Comparison of ENCODE assay signal across 1 cellular context in the genomic region with DNA sequence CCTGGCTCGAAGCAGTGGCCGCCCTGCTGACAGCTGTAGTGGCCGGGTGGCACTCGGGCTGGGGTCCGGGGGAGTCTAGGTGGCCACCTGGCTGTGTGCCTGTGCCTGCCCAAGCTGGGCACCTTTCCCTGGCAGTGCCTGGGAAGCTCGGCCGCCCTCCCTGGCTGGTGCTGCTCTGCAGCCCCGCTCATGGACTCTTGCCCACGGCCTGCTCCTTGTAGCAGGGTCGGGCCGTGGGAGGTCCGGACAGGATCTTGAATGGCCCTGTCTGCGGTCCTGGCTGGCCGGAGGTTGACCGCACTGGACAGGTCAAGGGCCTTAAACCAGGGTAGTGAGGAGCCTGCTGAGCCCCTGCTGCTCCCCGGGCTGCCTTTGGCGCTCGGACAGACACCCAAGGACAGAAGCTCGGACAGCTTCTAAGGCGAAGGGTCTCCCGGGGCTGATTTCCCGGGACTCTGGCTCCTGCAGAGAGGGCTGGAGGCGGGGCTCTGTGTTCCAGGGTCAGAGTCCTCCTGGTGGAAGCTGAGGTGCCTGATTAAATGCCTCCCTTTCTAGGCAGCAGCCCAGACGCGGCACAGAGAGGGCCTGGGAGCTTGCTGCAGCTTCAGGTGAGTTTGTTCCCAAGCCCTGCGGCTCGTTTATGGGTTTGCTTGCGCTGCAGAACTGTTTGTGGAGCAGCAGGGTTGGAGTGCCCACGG.
TF ChIP-seq lines count a peak whose summit lies in the region.

No MANE protein-coding gene starts in this region.

TF ChIP-seq in HepG2, 621 proteins besides CTCF, POLR2A, EP300 and RAD21 (continued from another document and continues in another):
- TF ChIP-seq, protein P1, sequence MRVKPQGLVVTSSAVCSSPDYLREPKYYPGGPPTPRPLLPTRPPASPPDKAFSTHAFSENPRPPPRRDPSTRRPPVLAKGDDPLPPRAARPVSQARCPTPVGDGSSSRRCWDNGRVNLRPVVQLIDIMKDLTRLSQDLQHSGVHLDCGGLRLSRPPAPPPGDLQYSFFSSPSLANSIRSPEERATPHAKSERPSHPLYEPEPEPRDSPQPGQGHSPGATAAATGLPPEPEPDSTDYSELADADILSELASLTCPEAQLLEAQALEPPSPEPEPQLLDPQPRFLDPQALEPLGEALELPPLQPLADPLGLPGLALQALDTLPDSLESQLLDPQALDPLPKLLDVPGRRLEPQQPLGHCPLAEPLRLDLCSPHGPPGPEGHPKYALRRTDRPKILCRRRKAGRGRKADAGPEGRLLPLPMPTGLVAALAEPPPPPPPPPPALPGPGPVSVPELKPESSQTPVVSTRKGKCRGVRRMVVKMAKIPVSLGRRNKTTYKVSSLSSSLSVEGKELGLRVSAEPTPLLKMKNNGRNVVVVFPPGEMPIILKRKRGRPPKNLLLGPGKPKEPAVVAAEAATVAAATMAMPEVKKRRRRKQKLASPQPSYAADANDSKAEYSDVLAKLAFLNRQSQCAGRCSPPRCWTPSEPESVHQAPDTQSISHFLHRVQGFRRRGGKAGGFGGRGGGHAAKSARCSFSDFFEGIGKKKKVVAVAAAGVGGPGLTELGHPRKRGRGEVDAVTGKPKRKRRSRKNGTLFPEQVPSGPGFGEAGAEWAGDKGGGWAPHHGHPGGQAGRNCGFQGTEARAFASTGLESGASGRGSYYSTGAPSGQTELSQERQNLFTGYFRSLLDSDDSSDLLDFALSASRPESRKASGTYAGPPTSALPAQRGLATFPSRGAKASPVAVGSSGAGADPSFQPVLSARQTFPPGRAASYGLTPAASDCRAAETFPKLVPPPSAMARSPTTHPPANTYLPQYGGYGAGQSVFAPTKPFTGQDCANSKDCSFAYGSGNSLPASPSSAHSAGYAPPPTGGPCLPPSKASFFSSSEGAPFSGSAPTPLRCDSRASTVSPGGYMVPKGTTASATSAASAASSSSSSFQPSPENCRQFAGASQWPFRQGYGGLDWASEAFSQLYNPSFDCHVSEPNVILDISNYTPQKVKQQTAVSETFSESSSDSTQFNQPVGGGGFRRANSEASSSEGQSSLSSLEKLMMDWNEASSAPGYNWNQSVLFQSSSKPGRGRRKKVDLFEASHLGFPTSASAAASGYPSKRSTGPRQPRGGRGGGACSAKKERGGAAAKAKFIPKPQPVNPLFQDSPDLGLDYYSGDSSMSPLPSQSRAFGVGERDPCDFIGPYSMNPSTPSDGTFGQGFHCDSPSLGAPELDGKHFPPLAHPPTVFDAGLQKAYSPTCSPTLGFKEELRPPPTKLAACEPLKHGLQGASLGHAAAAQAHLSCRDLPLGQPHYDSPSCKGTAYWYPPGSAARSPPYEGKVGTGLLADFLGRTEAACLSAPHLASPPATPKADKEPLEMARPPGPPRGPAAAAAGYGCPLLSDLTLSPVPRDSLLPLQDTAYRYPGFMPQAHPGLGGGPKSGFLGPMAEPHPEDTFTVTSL (CRISPR knock-in tag; IDR thresholded peaks at IDR 0.05; ENCODE audit: borderline replicate concordance): 0 out of 2 replicates have a peak, but pooled peaks have one; percentile 32
- peak; percentile 55 for TF ChIP-seq AGO2 (optimal IDR thresholded peaks at IDR 0.05; ENCODE audit: low read depth, low read length)
- no peak; the same call in 1 of the 2 replicates for TF ChIP-seq ZSCAN29 (CRISPR knock-in tag; conservative IDR thresholded peaks at IDR 0.05)
- peak; percentile 49; the same call in 1 of the 2 replicates for TF ChIP-seq ZBTB7A (CRISPR knock-in tag; IDR thresholded peaks at IDR 0.05)
- TF ChIP-seq DMAP1 (CRISPR knock-in tag; IDR thresholded peaks at IDR 0.05): peak; percentile 57; the same call in 1 of the 2 replicates
- no peak for TF ChIP-seq IKZF1 (IDR thresholded peaks at IDR 0.05)
- TF ChIP-seq ZBTB7B (CRISPR knock-in tag; IDR thresholded peaks at IDR 0.05): peak; percentile 81
- no peak for TF ChIP-seq SMYD3 (CRISPR knock-in tag; IDR thresholded peaks at IDR 0.05)
- peak; percentile 28; the same call in 1 of the 2 replicates for TF ChIP-seq DPF2 (CRISPR knock-in tag; IDR thresholded peaks at IDR 0.05; ENCODE audit: borderline replicate concordance, low read depth)
- no peak for TF ChIP-seq MAZ (IDR thresholded peaks at IDR 0.05; ENCODE audit: borderline replicate concordance, low read depth, low read length)
- no peak for TF ChIP-seq MAZ (CRISPR knock-in tag; IDR thresholded peaks at IDR 0.05; ENCODE audit: low read depth)
- peak; percentile 21 to 45; a peak in 1 of 4 replicates for TF ChIP-seq HMGXB4 (CRISPR knock-in tag; IDR thresholded peaks at IDR 0.05; ENCODE audit: borderline replicate concordance in 1 of 2, low read depth in 1 of 2)
- no peak; the same call in 1 of the 2 replicates for TF ChIP-seq KDM5A (IDR thresholded peaks at IDR 0.05; ENCODE audit: borderline replicate concordance, low read length)
- TF ChIP-seq, protein P2, sequence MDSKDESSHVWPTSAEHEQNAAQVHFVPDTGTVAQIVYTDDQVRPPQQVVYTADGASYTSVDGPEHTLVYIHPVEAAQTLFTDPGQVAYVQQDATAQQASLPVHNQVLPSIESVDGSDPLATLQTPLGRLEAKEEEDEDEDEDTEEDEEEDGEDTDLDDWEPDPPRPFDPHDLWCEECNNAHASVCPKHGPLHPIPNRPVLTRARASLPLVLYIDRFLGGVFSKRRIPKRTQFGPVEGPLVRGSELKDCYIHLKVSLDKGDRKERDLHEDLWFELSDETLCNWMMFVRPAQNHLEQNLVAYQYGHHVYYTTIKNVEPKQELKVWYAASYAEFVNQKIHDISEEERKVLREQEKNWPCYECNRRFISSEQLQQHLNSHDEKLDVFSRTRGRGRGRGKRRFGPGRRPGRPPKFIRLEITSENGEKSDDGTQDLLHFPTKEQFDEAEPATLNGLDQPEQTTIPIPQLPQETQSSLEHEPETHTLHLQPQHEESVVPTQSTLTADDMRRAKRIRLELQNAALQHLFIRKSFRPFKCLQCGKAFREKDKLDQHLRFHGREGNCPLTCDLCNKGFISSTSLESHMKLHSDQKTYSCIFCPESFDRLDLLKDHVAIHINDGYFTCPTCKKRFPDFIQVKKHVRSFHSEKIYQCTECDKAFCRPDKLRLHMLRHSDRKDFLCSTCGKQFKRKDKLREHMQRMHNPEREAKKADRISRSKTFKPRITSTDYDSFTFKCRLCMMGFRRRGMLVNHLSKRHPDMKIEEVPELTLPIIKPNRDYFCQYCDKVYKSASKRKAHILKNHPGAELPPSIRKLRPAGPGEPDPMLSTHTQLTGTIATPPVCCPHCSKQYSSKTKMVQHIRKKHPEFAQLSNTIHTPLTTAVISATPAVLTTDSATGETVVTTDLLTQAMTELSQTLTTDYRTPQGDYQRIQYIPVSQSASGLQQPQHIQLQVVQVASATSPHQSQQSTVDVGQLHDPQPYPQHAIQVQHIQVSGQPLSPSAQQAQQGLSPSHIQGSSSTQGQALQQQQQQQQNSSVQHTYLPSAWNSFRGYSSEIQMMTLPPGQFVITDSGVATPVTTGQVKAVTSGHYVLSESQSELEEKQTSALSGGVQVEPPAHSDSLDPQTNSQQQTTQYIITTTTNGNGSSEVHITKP (CRISPR knock-in tag; IDR thresholded peaks at IDR 0.05; ENCODE audit: low read depth): no peak
- TF ChIP-seq NFATC3 (CRISPR knock-in tag; IDR thresholded peaks at IDR 0.05): 0 out of 2 replicates have a peak, but pooled peaks have one; percentile 23
- TF ChIP-seq STAG1 (CRISPR knock-in tag; IDR thresholded peaks at IDR 0.05): peak; percentile 9; the same call in 1 of the 2 replicates
- TF ChIP-seq HDAC2 (CRISPR knock-in tag; IDR thresholded peaks at IDR 0.05): peak; percentile 48; the same call in 1 of the 2 replicates
- TF ChIP-seq CENPX (CRISPR knock-in tag; IDR thresholded peaks at IDR 0.05): no peak
- peak; percentile 58 for TF ChIP-seq XRCC5 (optimal IDR thresholded peaks at IDR 0.05; ENCODE audit: low read length)
- no peak for TF ChIP-seq NFE2L2 (IDR thresholded peaks at IDR 0.05; ENCODE audit: low read length)
- TF ChIP-seq GABPA (IDR thresholded peaks at IDR 0.05; ENCODE audit: low read depth, low read length): no peak
- TF ChIP-seq GABPA (CRISPR knock-in tag; IDR thresholded peaks at IDR 0.05; ENCODE audit: low read depth): no peak
- TF ChIP-seq RXRB (CRISPR knock-in tag; IDR thresholded peaks at IDR 0.05; ENCODE audit: borderline replicate concordance): peak; percentile 53; the same call in 1 of the 2 replicates
- TF ChIP-seq, protein P3, sequence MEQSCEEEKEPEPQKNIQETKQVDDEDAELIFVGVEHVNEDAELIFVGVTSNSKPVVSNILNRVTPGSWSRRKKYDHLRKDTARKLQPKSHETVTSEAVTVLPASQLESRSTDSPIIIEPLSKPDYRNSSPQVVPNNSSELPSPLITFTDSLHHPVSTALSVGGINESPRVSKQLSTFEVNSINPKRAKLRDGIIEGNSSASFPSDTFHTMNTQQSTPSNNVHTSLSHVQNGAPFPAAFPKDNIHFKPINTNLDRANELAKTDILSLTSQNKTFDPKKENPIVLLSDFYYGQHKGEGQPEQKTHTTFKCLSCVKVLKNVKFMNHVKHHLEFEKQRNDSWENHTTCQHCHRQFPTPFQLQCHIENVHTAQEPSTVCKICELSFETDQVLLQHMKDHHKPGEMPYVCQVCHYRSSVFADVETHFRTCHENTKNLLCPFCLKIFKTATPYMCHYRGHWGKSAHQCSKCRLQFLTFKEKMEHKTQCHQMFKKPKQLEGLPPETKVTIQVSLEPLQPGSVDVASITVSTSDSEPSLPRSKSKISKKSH (CRISPR knock-in tag; IDR thresholded peaks at IDR 0.05; ENCODE audit: borderline replicate concordance): 0 out of 2 replicates have a peak, but pooled peaks have one; percentile 10
- TF ChIP-seq ZNF609 (CRISPR knock-in tag; IDR thresholded peaks at IDR 0.05; ENCODE audit: borderline replicate concordance): peak; percentile 60; the same call in 1 of the 2 replicates
- TF ChIP-seq, protein P4, sequence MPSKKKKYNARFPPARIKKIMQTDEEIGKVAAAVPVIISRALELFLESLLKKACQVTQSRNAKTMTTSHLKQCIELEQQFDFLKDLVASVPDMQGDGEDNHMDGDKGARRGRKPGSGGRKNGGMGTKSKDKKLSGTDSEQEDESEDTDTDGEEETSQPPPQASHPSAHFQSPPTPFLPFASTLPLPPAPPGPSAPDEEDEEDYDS (CRISPR knock-in tag; IDR thresholded peaks at IDR 0.05): peak; percentile 63
- 0 out of 2 replicates have a peak, but pooled peaks have one; percentile 22 for TF ChIP-seq ZNF891 (CRISPR knock-in tag; IDR thresholded peaks at IDR 0.05)
- peak; percentile 15 for TF ChIP-seq RBM22 (optimal IDR thresholded peaks at IDR 0.05; ENCODE audit: low read length)
- 0 out of 2 replicates have a peak, but pooled peaks have one; percentile 22 for TF ChIP-seq SP4 (CRISPR knock-in tag; IDR thresholded peaks at IDR 0.05)
- 0 out of 2 replicates have a peak, but pooled peaks have one; percentile 42 for TF ChIP-seq SMAD3 (CRISPR knock-in tag; IDR thresholded peaks at IDR 0.05)
- no peak for TF ChIP-seq RAD51 (IDR thresholded peaks at IDR 0.05; ENCODE audit: borderline replicate concordance)
- TF ChIP-seq ZNF883 (CRISPR knock-in tag; IDR thresholded peaks at IDR 0.05; ENCODE audit: not compliant biosample characterization): peak; percentile 71
- peak; percentile 77 for TF ChIP-seq HDAC1 (CRISPR knock-in tag; IDR thresholded peaks at IDR 0.05)
- TF ChIP-seq NR2F6 (IDR thresholded peaks at IDR 0.05): no peak
- peak; percentile 60 for TF ChIP-seq NR2F6 (CRISPR knock-in tag; IDR thresholded peaks at IDR 0.05)
- peak; percentile 53; the same call in 1 of the 2 replicates for TF ChIP-seq GATAD1 (CRISPR knock-in tag; IDR thresholded peaks at IDR 0.05)
- peak; percentile 61; the same call in 1 of the 2 replicates for TF ChIP-seq ZNF350 (CRISPR knock-in tag; IDR thresholded peaks at IDR 0.05; ENCODE audit: borderline replicate concordance, low read depth)
- TF ChIP-seq ZNF263 (CRISPR knock-in tag; IDR thresholded peaks at IDR 0.05): peak; percentile 76
- no peak for TF ChIP-seq PRMT3 (CRISPR knock-in tag; IDR thresholded peaks at IDR 0.05; ENCODE audit: borderline replicate concordance, low read depth)
- TF ChIP-seq, protein P5, sequence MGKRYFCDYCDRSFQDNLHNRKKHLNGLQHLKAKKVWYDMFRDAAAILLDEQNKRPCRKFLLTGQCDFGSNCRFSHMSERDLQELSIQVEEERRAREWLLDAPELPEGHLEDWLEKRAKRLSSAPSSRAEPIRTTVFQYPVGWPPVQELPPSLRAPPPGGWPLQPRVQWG (CRISPR knock-in tag; IDR thresholded peaks at IDR 0.05; ENCODE audit: borderline replicate concordance, low read depth): no peak
- TF ChIP-seq HCFC1 (IDR thresholded peaks at IDR 0.05; ENCODE audit: low read depth, low read length): no peak
- TF ChIP-seq NCOR1 (IDR thresholded peaks at IDR 0.05; ENCODE audit: borderline replicate concordance, low read length): peak; percentile 30; the same call in 1 of the 2 replicates
